1 cellular context compared by ENCODE assay signal in genomic region chr2:95602146-95602545, GRCh38. TPM values are rescaled to one million over a fixed set of nuclear protein-coding genes. Genes with fewer than 3 reads are reported as not detected.
"Had no signal": no experiment of that assay in that cellular context is flagged by ENCODE, and none has a peak within 500 bp of the region (broad histone marks: within the 10 kb centered on the region; RNA-seq: fewer than 3 reads in every experiment).

No MANE protein-coding gene starts in this region.

RNA-seq across cellular contexts. Expression of gene TRIM43, which starts 10.3 kb away (rescaled TPM):
- total RNA-seq: GM12878 had no signal
